Comparison of ENCODE assay signal across 1 cellular context in genomic region chrX:39752820-39753219, GRCh38.
TF ChIP-seq lines count a peak whose summit lies in the region.

No MANE protein-coding gene starts in this region.

TF ChIP-seq in HEK293, 187 proteins besides CTCF, POLR2A, EP300 and RAD21 (continued from another document):
- TF ChIP-seq ZNF513 (tag by site-specific recombination; IDR thresholded peaks at IDR 0.05): no peak
